24 cellular contexts compared by ENCODE assay signal in genomic region chr17:67160791-67161190, GRCh38.
"Had no signal": no experiment of that assay in that cellular context is flagged by ENCODE, and none has a peak within 500 bp of the region (broad histone marks: within the 10 kb centered on the region; RNA-seq: fewer than 3 reads in every experiment).

No MANE protein-coding gene starts in this region.

- DNase-seq: hypothalamus; immature natural killer cell; kidney; left colon; left lung; lower lobe of right lung; mammary epithelial cell; mesenchymal stem cell; naive thymus-derived CD8-positive, alpha-beta T cell; ovary; right lobe of liver; stimulated activated CD4-positive, alpha-beta T cell treated with anti-CD3 and anti-CD28 coated beads, Interleukin-12 subunit alpha, Interleukin-12 subunit beta, amount 100 ng/mL, for 4 hours; stimulated activated CD4-positive, alpha-beta T cell treated with anti-CD3 and anti-CD28 coated beads, Interleukin-15, amount 100 ng/mL, for 24 hours; stimulated activated CD4-positive, alpha-beta T cell treated with anti-CD3 and anti-CD28 coated beads, Interleukin-2, amount 100 ng/mL, for 24 hours; stimulated activated CD4-positive, alpha-beta T cell treated with anti-CD3 and anti-CD28 coated beads, Interleukin-4, amount 100 ng/mL, for 1 hour; stimulated activated naive CD4-positive, alpha-beta T cell had no signal

- H3K27ac Mint-ChIP-seq: naive thymus-derived CD8-positive, alpha-beta T cell; progenitor cell of endocrine pancreas; stimulated activated naive CD8-positive, alpha-beta T cell treated with anti-CD3 and anti-CD28 coated beads, Interleukin-15, Interleukin-2, amounts not matched to agents 100 ng/mL and 50 ng/mL, for 24 hours; type B pancreatic cell had no signal

- H3K27me3 ChIP-seq: left lung, ovary, right atrium auricular region, right lobe of liver, suprapubic skin, tibial nerve, vagina had no signal

- H3K4me3 ChIP-seq: left lung, lower lobe of right lung, ovary, right atrium auricular region, right lobe of liver, suprapubic skin, thoracic aorta, tibial nerve, vagina had no signal

- H3K9me3 Mint-ChIP-seq: immature natural killer cell; stimulated activated naive CD8-positive, alpha-beta T cell treated with anti-CD3 and anti-CD28 coated beads, Interleukin-15, Interleukin-2, amounts not matched to agents 100 ng/mL and 50 ng/mL, for 24 hours; type B pancreatic cell had no signal

- H3K27me3 Mint-ChIP-seq: naive thymus-derived CD8-positive, alpha-beta T cell; progenitor cell of endocrine pancreas; stimulated activated naive CD8-positive, alpha-beta T cell treated with anti-CD3 and anti-CD28 coated beads, Interleukin-15, Interleukin-2, amounts not matched to agents 100 ng/mL and 50 ng/mL, for 24 hours; type B pancreatic cell had no signal

- H3K9me3 ChIP-seq: left lung, lower lobe of right lung, ovary, right atrium auricular region, right lobe of liver, suprapubic skin, thoracic aorta, tibial nerve, vagina had no signal

- H3K27ac ChIP-seq: left lung, lower lobe of right lung, ovary, right atrium auricular region, right lobe of liver, suprapubic skin, thoracic aorta, tibial nerve, vagina had no signal

- ATAC-seq: left colon; left lung; lower lobe of right lung; naive thymus-derived CD8-positive, alpha-beta T cell; right lobe of liver had no signal

- H3K4me3 Mint-ChIP-seq: immature natural killer cell; naive thymus-derived CD8-positive, alpha-beta T cell; stimulated activated naive CD8-positive, alpha-beta T cell treated with anti-CD3 and anti-CD28 coated beads, Interleukin-15, Interleukin-2, amounts not matched to agents 100 ng/mL and 50 ng/mL, for 24 hours; type B pancreatic cell had no signal

- H3K4me1 ChIP-seq: right atrium auricular region, right lobe of liver, suprapubic skin, tibial nerve, vagina had no signal

- H3K36me3 ChIP-seq: ovary had no signal
